ENCODE assay signal across 13 cellular contexts in genomic region chr15:96042734-96043224, GRCh38.
A peak's percentile ranks its signal among the peaks of the same experiment; 100 is the strongest.
DNase-seq lines count a peak whose midpoint lies in the region; ATAC-seq, FAIRE-seq and TF ChIP-seq lines count a peak whose summit lies in the region.
"Had no signal": no experiment of that assay in that cellular context is flagged by ENCODE, and none has a peak within 500 bp of the region (broad histone marks: within the 10 kb centered on the region; RNA-seq: fewer than 3 reads in every experiment).

No MANE protein-coding gene starts in this region.

- peaks cover 39% of the 10 kb centered on the region for H3K4me1 ChIP-seq in GM12878 (ENCODE audit: control insufficient read depth, insufficient read depth, low read length)
- H3K4me1 ChIP-seq in transverse colon: peaks cover 0 to 4% (median 1%) of the 10 kb centered on the region in 4 donors

- no peak overlapping the region for H2AFZ ChIP-seq in GM12878 (ENCODE audit: control insufficient read depth, low read depth, low read length)

- DNase-seq in GM12878 (ENCODE audit: low read depth, low spot score): peak; percentile 77
- DNase-seq in NCI-H2227 (lab: John Stamatoyannopoulos, UW; ENCODE audit: unreplicated experiment): no peak
- no peak for DNase-seq in retina
- DNase-seq in caudate nucleus (lab: John Stamatoyannopoulos, UW): no peak
- no peak for DNase-seq in transverse colon
- DNase-seq: activated gamma-delta T cell treated with Interleukin-2 at 50 U/mL for 16 hours; CD8-positive, alpha-beta T cell; GOT3; NCI-H2081 treated with DMSO at 0.1 percent for 48 hours had no signal

- H3K4me3 ChIP-seq in GM12878: no peak overlapping the region; the same call in 1 of the 2 replicates
- no peak overlapping the region for H3K4me3 ChIP-seq in transverse colon

- TF ChIP-seq CTCF in GM12878 (IDR thresholded peaks at IDR 0.05 in 2 of 3, conservative IDR thresholded peaks at IDR 0.05 in 1 of 3; ENCODE audit: control insufficient read depth in 2 of 3, extremely low read depth in 1 of 3, insufficient read depth in 1 of 3, low read depth in 3 of 3, low read length in 3 of 3) (no peak), transverse colon (IDR thresholded peaks at IDR 0.05) (no peak)

- RAD21 ChIA-PET in GM12878 (lab: Charles Lee; ENCODE audit: unreplicated experiment): interaction anchor here (0.7 to 1.9 kb wide), 10 partner anchors 10 to 307 kb away, joined by 3 to 9 read pairs (median 4); no protein-coding TSS in a partner anchor

- ATAC-seq in GM18508 (IDR thresholded peaks at IDR 0.05; ENCODE audit: insufficient read depth, unreplicated experiment) (peak; percentile 83), GM21576 (IDR thresholded peaks at IDR 0.05; ENCODE audit: unreplicated experiment) (peak; percentile 83), HG03378 (IDR thresholded peaks at IDR 0.05; ENCODE audit: unreplicated experiment) (peak; percentile 90), GM12878 (peak; percentile 78)
- ATAC-seq: CD8-positive, alpha-beta T cell had no signal

- 1% methylated on average over 8 of the region's 8 CpGs for whole genome bisulfite sequencing in GM12878 (ENCODE audit: insufficient coverage, insufficient replicate concordance, low lambda C conversion rate, missing lambda C conversion rate)
- 45 to 47% methylated on average over 8 of the region's 8 CpGs for WGBS in transverse colon (ENCODE audit: low coverage in 1 of 2), 2 donors

- H3K27me3 ChIP-seq in GM12878 (replicated peaks in 1 of 2; ENCODE audit: control insufficient read depth in 2 of 2, insufficient read depth in 2 of 2, low read length in 1 of 2) (no peaks in the 10 kb centered on the region), transverse colon (no peaks in the 10 kb centered on the region)

- H3K4me2 ChIP-seq in GM12878 (ENCODE audit: control insufficient read depth, insufficient read depth): peak overlapping the region; percentile 45

- H3K27ac ChIP-seq in GM12878 (ENCODE audit: control insufficient read depth, insufficient read depth) (peak overlapping the region; percentile 69), caudate nucleus (ENCODE audit: low read depth, low read length) (no peak overlapping the region), transverse colon (no peak overlapping the region)

- H4K20me1 ChIP-seq in GM12878 (ENCODE audit: control insufficient read depth, insufficient read depth): no peaks in the 10 kb centered on the region

- peak; percentile 54 for FAIRE-seq in GM12878 (lab: Jason Lieb, UNC)
- FAIRE-seq: keratinocyte had no signal

- in situ Hi-C loops in GM12878 (cut with MboI) (no loop called here), transverse colon (cut with MboI; ENCODE audit: low pct_ligation_motif_present in 1 of 4, low pct_unique_long_range_greater_than_20kb in 1 of 4, low sequenced_read_pairs in 3 of 4) (no loop called here)

- H3K79me2 ChIP-seq in GM12878 (ENCODE audit: control insufficient read depth, insufficient read depth, low read length): no peaks in the 10 kb centered on the region

- TF ChIP-seq POLR2A in GM12878 (IDR thresholded peaks at IDR 0.05; ENCODE audit: low read depth, low read length): no peak
- no peak for TF ChIP-seq POLR2A in transverse colon (IDR thresholded peaks at IDR 0.05)

- POLR2A ChIA-PET in GM12878 (lab: Charles Lee): interaction anchor here (0.8 to 2.4 kb wide), 3 partner anchors 10 to 15 kb away, joined by 4 to 8 read pairs (median 5); no protein-coding TSS in a partner anchor

- CTCF ChIA-PET in GM12878 (lab: Yijun Ruan, JAX): interaction anchor here (0.9 kb wide), 1 partner anchor 16 kb away, joined by 3 read pairs; no protein-coding TSS in a partner anchor

- H3K9ac ChIP-seq in GM12878 (ENCODE audit: control insufficient read depth, insufficient read depth, low read length): no peak overlapping the region

- peak; percentile 52 to 94 for TF ChIP-seq EP300 in GM12878 (IDR thresholded peaks at IDR 0.05; ENCODE audit: borderline replicate concordance in 1 of 2, control insufficient read depth in 1 of 2, low read depth in 2 of 2, low read length in 2 of 2)
- TF ChIP-seq EP300 in transverse colon (IDR thresholded peaks at IDR 0.05; ENCODE audit: low read depth): no peak

- H3K9me3 ChIP-seq in GM12878 (replicated peaks; ENCODE audit: control insufficient read depth, insufficient read depth, low read length): peaks cover 2% of the 10 kb centered on the region; the same call in 2 of the 3 replicates
- no peaks in the 10 kb centered on the region for H3K9me3 ChIP-seq in transverse colon

- intact Hi-C loops in GM12878 (cut with micrococcal nuclease; ENCODE audit: unreplicated experiment): loop anchor here (2.0 to 5.0 kb wide), 5 partner anchors 52 to 305 kb away; no protein-coding TSS in a partner anchor
- intact Hi-C loops in transverse colon (cut with DNase I; ENCODE audit: low total_unique reads): no loop called here

- BruUV-seq in GM12878 (replicated peaks; lab: Mats Ljungman, UMichigan): no TSS peak

- H3K36me3 ChIP-seq in GM12878 (ENCODE audit: control insufficient read depth in 2 of 2, insufficient read depth in 2 of 2, low read length in 1 of 2) (no peaks in the 10 kb centered on the region), transverse colon (no peaks in the 10 kb centered on the region)

- SMC1A ChIA-PET in GM12878 (lab: Charles Lee; ENCODE audit: uncharacterized antibody, unreplicated experiment): interaction anchor here (0.7 to 2.3 kb wide), 14 partner anchors 10 to 284 kb away, joined by 3 to 10 read pairs (median 3); no protein-coding TSS in a partner anchor

- peak; percentile 19; the same call in 1 of the 2 replicates for TF ChIP-seq RAD21 in GM12878 (IDR thresholded peaks at IDR 0.05; ENCODE audit: insufficient read depth, low read depth, low read length)

TF ChIP-seq in GM12878, 131 proteins besides CTCF, POLR2A, EP300 and RAD21 (continues in another document):
- TF ChIP-seq USF1 (IDR thresholded peaks at IDR 0.05; ENCODE audit: borderline replicate concordance, extremely low read length, insufficient read depth, low read depth, low read length) (no peak), ZBED1 (IDR thresholded peaks at IDR 0.05; ENCODE audit: borderline replicate concordance) (no peak), ETV6 (conservative IDR thresholded peaks at IDR 0.05 in 1 of 2, IDR thresholded peaks at IDR 0.05 in 1 of 2; ENCODE audit: borderline replicate concordance in 1 of 2, low read depth in 1 of 2) (peak in 1 of 2 experiments; percentile 60; a peak in 1 of 4 replicates), ZNF274 (IDR thresholded peaks at IDR 0.05; ENCODE audit: insufficient read depth, insufficient read length) (no peak), RUNX3 (IDR thresholded peaks at IDR 0.05; ENCODE audit: low read length) (peak; percentile 80), RB1 (IDR thresholded peaks at IDR 0.05; ENCODE audit: borderline replicate concordance) (no peak), PAX5 (IDR thresholded peaks at IDR 0.05; ENCODE audit: borderline replicate concordance, low read depth, low read length) (peak; percentile 77), ASH2L (IDR thresholded peaks at IDR 0.05; ENCODE audit: borderline replicate concordance, low read depth) (0 out of 2 replicates have a peak, but pooled peaks have one; percentile 11), NBN (IDR thresholded peaks at IDR 0.05) (peak; percentile 63; the same call in 1 of the 2 replicates), MYC (IDR thresholded peaks at IDR 0.05; ENCODE audit: insufficient read depth, insufficient read length, insufficient replicate concordance, low read length, severe bottlenecking) (no peak)
- TF ChIP-seq, protein P1, sequence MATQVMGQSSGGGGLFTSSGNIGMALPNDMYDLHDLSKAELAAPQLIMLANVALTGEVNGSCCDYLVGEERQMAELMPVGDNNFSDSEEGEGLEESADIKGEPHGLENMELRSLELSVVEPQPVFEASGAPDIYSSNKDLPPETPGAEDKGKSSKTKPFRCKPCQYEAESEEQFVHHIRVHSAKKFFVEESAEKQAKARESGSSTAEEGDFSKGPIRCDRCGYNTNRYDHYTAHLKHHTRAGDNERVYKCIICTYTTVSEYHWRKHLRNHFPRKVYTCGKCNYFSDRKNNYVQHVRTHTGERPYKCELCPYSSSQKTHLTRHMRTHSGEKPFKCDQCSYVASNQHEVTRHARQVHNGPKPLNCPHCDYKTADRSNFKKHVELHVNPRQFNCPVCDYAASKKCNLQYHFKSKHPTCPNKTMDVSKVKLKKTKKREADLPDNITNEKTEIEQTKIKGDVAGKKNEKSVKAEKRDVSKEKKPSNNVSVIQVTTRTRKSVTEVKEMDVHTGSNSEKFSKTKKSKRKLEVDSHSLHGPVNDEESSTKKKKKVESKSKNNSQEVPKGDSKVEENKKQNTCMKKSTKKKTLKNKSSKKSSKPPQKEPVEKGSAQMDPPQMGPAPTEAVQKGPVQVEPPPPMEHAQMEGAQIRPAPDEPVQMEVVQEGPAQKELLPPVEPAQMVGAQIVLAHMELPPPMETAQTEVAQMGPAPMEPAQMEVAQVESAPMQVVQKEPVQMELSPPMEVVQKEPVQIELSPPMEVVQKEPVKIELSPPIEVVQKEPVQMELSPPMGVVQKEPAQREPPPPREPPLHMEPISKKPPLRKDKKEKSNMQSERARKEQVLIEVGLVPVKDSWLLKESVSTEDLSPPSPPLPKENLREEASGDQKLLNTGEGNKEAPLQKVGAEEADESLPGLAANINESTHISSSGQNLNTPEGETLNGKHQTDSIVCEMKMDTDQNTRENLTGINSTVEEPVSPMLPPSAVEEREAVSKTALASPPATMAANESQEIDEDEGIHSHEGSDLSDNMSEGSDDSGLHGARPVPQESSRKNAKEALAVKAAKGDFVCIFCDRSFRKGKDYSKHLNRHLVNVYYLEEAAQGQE (IDR thresholded peaks at IDR 0.05; ENCODE audit: low read depth, low read length): no peak
- TF ChIP-seq, protein P2, sequence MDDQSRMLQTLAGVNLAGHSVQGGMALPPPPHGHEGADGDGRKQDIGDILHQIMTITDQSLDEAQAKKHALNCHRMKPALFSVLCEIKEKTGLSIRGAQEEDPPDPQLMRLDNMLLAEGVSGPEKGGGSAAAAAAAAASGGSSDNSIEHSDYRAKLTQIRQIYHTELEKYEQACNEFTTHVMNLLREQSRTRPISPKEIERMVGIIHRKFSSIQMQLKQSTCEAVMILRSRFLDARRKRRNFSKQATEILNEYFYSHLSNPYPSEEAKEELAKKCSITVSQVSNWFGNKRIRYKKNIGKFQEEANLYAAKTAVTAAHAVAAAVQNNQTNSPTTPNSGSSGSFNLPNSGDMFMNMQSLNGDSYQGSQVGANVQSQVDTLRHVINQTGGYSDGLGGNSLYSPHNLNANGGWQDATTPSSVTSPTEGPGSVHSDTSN (IDR thresholded peaks at IDR 0.05; ENCODE audit: insufficient replicate concordance, low read depth, low read length): no peak
